In the genomic region with DNA sequence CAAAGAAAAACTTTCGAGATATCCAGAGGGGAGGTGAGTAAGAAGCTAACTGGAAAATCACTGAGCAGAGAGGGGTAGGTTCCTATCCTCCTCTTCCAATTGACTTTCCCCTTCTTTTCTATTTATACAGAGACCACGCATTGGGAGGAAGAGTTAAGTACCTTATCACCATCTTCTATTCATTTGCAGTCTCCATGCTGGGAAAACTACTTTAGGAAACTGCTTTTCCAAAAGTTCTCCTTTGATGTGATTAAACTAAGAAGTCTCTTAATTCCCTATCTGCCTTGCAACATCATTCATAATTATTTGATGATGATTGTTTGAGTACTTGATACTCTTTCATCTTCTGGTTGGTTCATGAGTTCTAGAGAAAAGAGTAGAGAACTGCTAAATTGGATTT, we compare ENCODE assay signal across 26 cellular contexts.
"Had no signal": no experiment of that assay in that cellular context is flagged by ENCODE, and none has a peak within 500 bp of the region (broad histone marks: within the 10 kb centered on the region; RNA-seq: fewer than 3 reads in every experiment).

No MANE protein-coding gene starts in this region.

- DNase-seq: kidney; left colon; left lung; lower lobe of right lung; mammary epithelial cell; mesenchymal stem cell; naive thymus-derived CD8-positive, alpha-beta T cell; ovary; right cardiac atrium; stimulated activated CD4-positive, alpha-beta T cell treated with anti-CD3 and anti-CD28 coated beads, Interleukin-12 subunit alpha, Interleukin-12 subunit beta, amount 100 ng/mL, for 4 hours; stimulated activated CD4-positive, alpha-beta T cell treated with anti-CD3 and anti-CD28 coated beads, Interleukin-15, amount 100 ng/mL, for 24 hours; stimulated activated CD4-positive, alpha-beta T cell treated with anti-CD3 and anti-CD28 coated beads, Interleukin-2, amount 100 ng/mL, for 24 hours; stimulated activated CD4-positive, alpha-beta T cell treated with anti-CD3 and anti-CD28 coated beads, Interleukin-4, amount 100 ng/mL, for 1 hour; stimulated activated naive B cell treated with anti-CD40 and anti-IgM and Interleukin-4, amounts not matched to agents 10 μg/mL and 1 μg/mL and 100 μg/mL, for 72 hours; stimulated activated naive CD8-positive, alpha-beta T cell treated with anti-CD3 and anti-CD28 coated beads, Interleukin-15, Interleukin-2, amounts not matched to agents 100 U/mL and 50 U/mL, for 24 hours; stomach; testis; thyroid gland; transverse colon; upper lobe of left lung had no signal

- H3K27ac Mint-ChIP-seq: naive thymus-derived CD8-positive, alpha-beta T cell; nephron; progenitor cell of endocrine pancreas; stimulated activated naive B cell treated with anti-CD40 and anti-IgM and Interleukin-4, amounts not matched to agents 10 μg/mL and 1 μg/mL and 100 μg/mL, for 72 hours had no signal

- H3K27me3 Mint-ChIP-seq: naive thymus-derived CD8-positive, alpha-beta T cell; progenitor cell of endocrine pancreas; stimulated activated naive B cell treated with anti-CD40 and anti-IgM and Interleukin-4, amounts not matched to agents 10 μg/mL and 1 μg/mL and 100 μg/mL, for 72 hours had no signal

- H3K4me1 ChIP-seq: lower lobe of right lung, testis, thyroid gland had no signal

- H3K4me3 Mint-ChIP-seq: naive thymus-derived CD8-positive, alpha-beta T cell; nephron; neural crest cell; stimulated activated naive B cell treated with anti-CD40 and anti-IgM and Interleukin-4, amounts not matched to agents 10 μg/mL and 1 μg/mL and 100 μg/mL, for 72 hours had no signal

- H3K4me1 Mint-ChIP-seq: neural crest cell; stimulated activated naive B cell treated with anti-CD40 and anti-IgM and Interleukin-4, amounts not matched to agents 10 μg/mL and 1 μg/mL and 100 μg/mL, for 72 hours had no signal

- H3K9me3 Mint-ChIP-seq: naive thymus-derived CD8-positive, alpha-beta T cell; nephron; neural crest cell; stimulated activated naive B cell treated with anti-CD40 and anti-IgM and Interleukin-4, amounts not matched to agents 10 μg/mL and 1 μg/mL and 100 μg/mL, for 72 hours had no signal

- H3K27me3 ChIP-seq: left lung, ovary, stomach, testis, thyroid gland, transverse colon, upper lobe of left lung, vagina had no signal

- H3K4me3 ChIP-seq: left lung, lower lobe of right lung, ovary, skin epidermis, stomach, testis, thyroid gland, transverse colon, upper lobe of left lung, vagina had no signal

- H3K36me3 ChIP-seq: left lung, lower lobe of right lung, ovary, thyroid gland had no signal

- ATAC-seq: left colon; left lung; lower lobe of right lung; naive thymus-derived CD8-positive, alpha-beta T cell; right cardiac atrium; sciatic nerve; stimulated activated naive B cell treated with anti-CD40 and anti-IgM and Interleukin-4, amounts not matched to agents 10 μg/mL and 1 μg/mL and 100 μg/mL, for 72 hours; stimulated activated naive CD8-positive, alpha-beta T cell treated with anti-CD3 and anti-CD28 coated beads, Interleukin-15, Interleukin-2, amounts not matched to agents 100 U/mL and 50 U/mL, for 24 hours had no signal

- H3K27ac ChIP-seq: left lung, lower lobe of right lung, ovary, skin epidermis, stomach, testis, thyroid gland, transverse colon, upper lobe of left lung, vagina had no signal

- FAIRE-seq: kidney had no signal

- H3K9me3 ChIP-seq: left lung, lower lobe of right lung, ovary, stomach, testis, thyroid gland, transverse colon, upper lobe of left lung, vagina had no signal
